1 cellular context compared by ENCODE assay signal in genomic region chr1:100361249-100362089, GRCh38.
TF ChIP-seq lines count a peak whose summit lies in the region.

No MANE protein-coding gene starts in this region.

TF ChIP-seq in H1, 55 proteins besides CTCF, POLR2A, EP300 and RAD21:
- TF ChIP-seq EZH2 (IDR thresholded peaks at IDR 0.05; ENCODE audit: low read depth, low read length, severe bottlenecking), result no peak
- no peak for TF ChIP-seq BRCA1 (IDR thresholded peaks at IDR 0.05; ENCODE audit: low read depth, low read length)
- no peak for TF ChIP-seq JUN (IDR thresholded peaks at IDR 0.05; ENCODE audit: low read depth, low read length)
- TF ChIP-seq BACH1 (IDR thresholded peaks at IDR 0.05; ENCODE audit: low read length), result no peak
- no peak for TF ChIP-seq KDM1A (IDR thresholded peaks at IDR 0.05; ENCODE audit: borderline replicate concordance, low read length)
- no peak for TF ChIP-seq ASH2L (IDR thresholded peaks at IDR 0.05; ENCODE audit: low read length)
- no peak for TF ChIP-seq CHD2 (IDR thresholded peaks at IDR 0.05; ENCODE audit: low read length)
- no peak for TF ChIP-seq MAX (IDR thresholded peaks at IDR 0.05)
- no peak for TF ChIP-seq ATF3 (IDR thresholded peaks at IDR 0.05; ENCODE audit: insufficient read depth, low read depth, low read length)
